13 cellular contexts compared by ENCODE assay signal in the genomic region with DNA sequence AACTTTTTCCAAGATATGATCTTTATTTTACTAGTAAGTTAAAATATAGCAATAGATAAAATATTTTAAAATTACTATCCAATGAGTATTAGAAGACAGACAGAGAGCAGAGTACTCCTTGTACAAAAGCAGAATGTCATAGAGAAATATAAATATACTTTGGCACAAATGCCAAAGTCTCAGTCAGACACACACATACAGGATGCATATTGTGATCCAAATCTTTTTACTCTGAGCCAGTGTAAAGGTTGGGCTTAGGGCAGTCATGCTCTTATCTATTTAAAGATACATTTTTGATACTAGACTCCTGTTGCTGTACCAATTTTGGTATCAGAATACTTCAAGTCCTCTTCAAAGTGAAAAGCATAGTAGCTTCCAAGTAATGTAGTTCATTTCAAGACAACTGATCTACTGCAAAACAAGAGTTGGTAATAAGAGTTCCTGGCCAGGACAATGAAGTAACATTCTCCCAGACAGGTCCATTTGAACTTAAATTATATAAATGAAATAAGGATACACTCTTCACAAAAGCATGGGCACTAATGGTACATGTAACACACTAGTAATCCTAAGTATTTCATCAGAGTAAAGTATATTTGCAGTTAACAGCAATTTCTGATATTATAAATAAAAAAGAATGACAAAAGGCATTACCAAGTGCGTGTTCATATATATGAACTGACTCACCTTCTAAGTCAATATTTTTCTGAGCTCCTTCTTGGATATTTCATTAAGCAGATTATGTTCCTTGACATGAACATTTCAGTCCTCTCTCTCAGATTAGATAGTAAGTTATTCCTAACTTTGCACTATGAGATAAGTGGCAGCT. TPM values are rescaled to one million over a fixed set of nuclear protein-coding genes. Genes with fewer than 3 reads are reported as not detected.
DNase-seq lines count a peak whose midpoint lies in the region; ATAC-seq and TF ChIP-seq lines count a peak whose summit lies in the region.
"Had no signal": no experiment of that assay in that cellular context is flagged by ENCODE, and none has a peak within 500 bp of the region (broad histone marks: within the 10 kb centered on the region; RNA-seq: fewer than 3 reads in every experiment).

No MANE protein-coding gene starts in this region.

- peaks cover 15% of the 10 kb centered on the region for H3K36me3 Mint-ChIP-seq in HFFc6 (ENCODE audit: low read depth)
- peaks cover 28% of the 10 kb centered on the region for H3K36me3 Mint-ChIP-seq in activated T-helper 17 cell treated with anti-CD3 and anti-CD28 coated beads, Interleukin-2, amount 50 U/mL, for 72 hours (ENCODE audit: low read depth)

- H3K4me3 Mint-ChIP-seq in HFFc6, result no peak overlapping the region
- peak overlapping the region; percentile 10 for H3K4me3 Mint-ChIP-seq in activated T-helper 17 cell treated with anti-CD3 and anti-CD28 coated beads, Interleukin-2, amount 50 U/mL, for 72 hours
- H3K4me3 Mint-ChIP-seq: CD8-positive, alpha-beta memory T cell had no signal

- TF ChIP-seq CTCF in HFFc6 (IDR thresholded peaks at IDR 0.05), result no peak
- no peak for TF ChIP-seq CTCF in heart left ventricle (IDR thresholded peaks at IDR 0.05)

- peak overlapping the region in 1 of 12 donors; percentile 6 for H3K4me3 ChIP-seq in heart left ventricle
- no peak overlapping the region for H3K4me3 ChIP-seq in skeletal muscle satellite cell (ENCODE audit: low read length)

- H3K27me3 ChIP-seq in heart left ventricle, result no peaks in the 10 kb centered on the region
- no peaks in the 10 kb centered on the region for H3K27me3 ChIP-seq in skeletal muscle satellite cell (ENCODE audit: control insufficient read depth, insufficient read depth, low read length)

- H3K27ac ChIP-seq in heart left ventricle, result peak overlapping the region; percentile 47 to 84 (median 72)

- no peaks in the 10 kb centered on the region; the same call in 1 of the 2 replicates for H3K27me3 Mint-ChIP-seq in HFFc6 (ENCODE audit: insufficient read depth)
- H3K27me3 Mint-ChIP-seq in activated T-helper 17 cell treated with anti-CD3 and anti-CD28 coated beads, Interleukin-2, amount 50 U/mL, for 72 hours, result no peaks in the 10 kb centered on the region
- H3K27me3 Mint-ChIP-seq: activated naive CD8-positive, alpha-beta T cell treated with anti-CD3 and anti-CD28 coated beads, Interleukin-2, amount 10 ng/mL, durations not matched to agents 7 days and 5 days; CD8-positive, alpha-beta memory T cell had no signal

- H3K27ac Mint-ChIP-seq in HFFc6, result 0 out of 2 replicates have a peak overlapping the region, but pooled peaks have one; percentile 7
- H3K27ac Mint-ChIP-seq in activated T-helper 17 cell treated with anti-CD3 and anti-CD28 coated beads, Interleukin-2, amount 50 U/mL, for 72 hours, result peak overlapping the region; percentile 34
- H3K27ac Mint-ChIP-seq: activated naive CD8-positive, alpha-beta T cell treated with anti-CD3 and anti-CD28 coated beads, Interleukin-2, amount 10 ng/mL, durations not matched to agents 7 days and 5 days had no signal

- intact Hi-C loops in heart left ventricle (cut with DNase I), result loop anchor here in 4 of 10 donors (2.0 to 5.0 kb wide), 4 partner anchors 35 to 54 kb away; a partner anchor contains a TSS

- peak overlapping the region; percentile 46 for H3K9ac ChIP-seq in skeletal muscle satellite cell (ENCODE audit: low read depth, low read length)

- H3K36me3 ChIP-seq in heart left ventricle, result peaks cover 0 to 6% (median 0%) of the 10 kb centered on the region in 9 donors
- H3K36me3 ChIP-seq in skeletal muscle satellite cell (ENCODE audit: insufficient read depth, low read length), result no peaks in the 10 kb centered on the region

- TF ChIP-seq POLR2A in heart left ventricle (IDR thresholded peaks at IDR 0.05), result no peak

- peaks cover 11 to 95% (median 66%) of the 10 kb centered on the region in 12 donors for H3K4me1 ChIP-seq in heart left ventricle
- peaks cover 57% of the 10 kb centered on the region for H3K4me1 ChIP-seq in skeletal muscle satellite cell (ENCODE audit: control insufficient read depth, insufficient read depth, low read length)

- H3K9me3 ChIP-seq in heart left ventricle (no peaks in the 10 kb centered on the region), skeletal muscle satellite cell (replicated peaks; ENCODE audit: low read length) (no peaks in the 10 kb centered on the region)

- no peak for DNase-seq in HFFc6
- DNase-seq in heart left ventricle, result no peak
- DNase-seq in globus pallidus (ENCODE audit: low spot score), result no peak
- no peak for DNase-seq in NCI-H446 (lab: John Stamatoyannopoulos, UW)
- DNase-seq in activated CD4-positive, CD25-positive, alpha-beta regulatory T cell treated with anti-CD3 and anti-CD28 coated beads, Interleukin-2, amount 50 U/mL, for 72 hours, result no peak
- DNase-seq in inferior parietal cortex (ENCODE audit: extremely low spot score), result no peak
- DNase-seq: activated naive CD8-positive, alpha-beta T cell treated with anti-CD3 and anti-CD28 coated beads, Interleukin-2, amount 10 ng/mL, durations not matched to agents 7 days and 5 days; effector CD8-positive, alpha-beta T cell; NCI-H1417; NCI-H82 had no signal

- no peaks in the 10 kb centered on the region for H3K9me3 Mint-ChIP-seq in HFFc6
- H3K9me3 Mint-ChIP-seq in activated T-helper 17 cell treated with anti-CD3 and anti-CD28 coated beads, Interleukin-2, amount 50 U/mL, for 72 hours, result no peaks in the 10 kb centered on the region
- H3K9me3 Mint-ChIP-seq: activated naive CD8-positive, alpha-beta T cell treated with anti-CD3 and anti-CD28 coated beads, Interleukin-2, amount 10 ng/mL, durations not matched to agents 7 days and 5 days; CD8-positive, alpha-beta memory T cell had no signal

- 63 to 93% (median 81%) methylated on average over 1 of the region's 1 CpG for WGBS in heart left ventricle, 4 donors

- peaks cover 86% of the 10 kb centered on the region for H3K4me1 Mint-ChIP-seq in HFFc6 (ENCODE audit: low read depth)
- H3K4me1 Mint-ChIP-seq in activated T-helper 17 cell treated with anti-CD3 and anti-CD28 coated beads, Interleukin-2, amount 50 U/mL, for 72 hours, result peaks cover 33% of the 10 kb centered on the region

- ATAC-seq in activated T-helper 17 cell treated with anti-CD3 and anti-CD28 coated beads, Interleukin-2, amount 50 U/mL, for 72 hours (replicated peaks), result no peak
- ATAC-seq in heart left ventricle, result peak; percentile 28 to 67 (median 41)

- H3K4me2 ChIP-seq in skeletal muscle satellite cell (ENCODE audit: low read length), result peak overlapping the region; percentile 62

RNA-seq across cellular contexts. Expression of a gene that starts 10.5 kb away (rescaled TPM):
- 10 to 100 TPM; 75.0 to 95.8 (median 89.0) TPM for total RNA-seq in HFFc6 (2021; fragmentation: NEBNext Ultra II Directional; extraction: Animal tissue kit (Norgen Biotek cat#: 25700))
- total RNA-seq in activated T-helper 17 cell treated with anti-CD3 and anti-CD28 coated beads, Interleukin-2, amount 50 U/mL, for 72 hours, result 10 to 100 TPM; 40.1 to 64.1 TPM
- 100 to 1,000 TPM in 1 of 9 donors, 10 to 100 TPM in 8; 53.8 to 130 (median 72.3) TPM for total RNA-seq in heart left ventricle
- 100 to 1,000 TPM in 1 of 2 donors, 10 to 100 TPM in 1; 93.8 to 140 TPM for polyA plus RNA-seq in heart left ventricle
- total RNA-seq in skeletal muscle satellite cell (2012; rRNA removed), result 64.4 and 70.6 TPM in 2 replicates

RNA-seq across cellular contexts. Expression of a gene that starts 54.0 kb away (rescaled TPM):
- 10 to 100 TPM in 1 of 6 experiments, 1 to 10 TPM in 5; 5.6 to 10.2 (median 6.9) TPM for total RNA-seq in HFFc6 (2021; fragmentation: NEBNext Ultra II Directional; extraction: Animal tissue kit (Norgen Biotek cat#: 25700))
- 10 to 100 TPM; 12.6 to 22.9 TPM for total RNA-seq in activated T-helper 17 cell treated with anti-CD3 and anti-CD28 coated beads, Interleukin-2, amount 50 U/mL, for 72 hours
- 10 to 100 TPM; 23.6 to 60.1 (median 34.9) TPM for total RNA-seq in heart left ventricle
- 10 to 100 TPM; 18.2 to 50.7 TPM for polyA plus RNA-seq in heart left ventricle
- total RNA-seq in skeletal muscle satellite cell (2012; rRNA removed), result 2.8 and 4.4 TPM in 2 replicates
- polyA plus RNA-seq: CD8-positive, alpha-beta memory T cell had no signal
